ENCODE assay signal across 2 cellular contexts in the genomic region with DNA sequence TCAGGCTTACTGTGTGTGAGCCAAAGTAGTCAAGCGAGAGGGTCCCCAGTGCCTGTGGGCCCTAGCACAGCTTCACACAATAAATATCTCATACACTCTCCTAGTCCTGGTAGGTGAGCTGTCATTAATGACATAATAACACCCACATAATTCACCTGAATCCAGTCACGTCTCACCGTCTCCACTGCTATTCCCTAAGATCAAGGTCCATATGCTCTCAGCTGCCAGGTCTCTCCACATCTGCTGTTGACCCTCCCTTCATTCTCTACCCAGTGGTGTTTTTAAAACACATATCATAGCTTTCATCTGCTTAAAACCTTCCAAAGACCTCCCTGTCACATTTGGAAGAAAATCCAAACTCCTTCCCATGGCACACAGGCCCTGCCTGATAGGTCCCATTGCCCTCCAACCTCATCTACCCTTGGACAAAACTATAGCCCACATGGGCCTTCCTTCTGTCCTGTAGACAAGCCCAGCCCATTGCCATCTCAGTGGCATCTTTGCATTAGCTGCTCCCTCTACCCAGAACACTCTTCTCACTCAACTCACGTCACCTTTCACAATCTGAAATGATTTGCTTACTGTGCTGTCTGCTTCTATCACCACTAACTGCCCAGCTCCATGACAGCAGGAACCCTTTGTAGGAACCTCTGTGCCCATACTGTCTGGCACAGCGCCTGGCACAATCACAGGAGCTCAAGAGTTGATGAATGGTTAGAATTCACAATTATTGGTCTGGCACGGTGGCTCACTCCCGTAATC.
TF ChIP-seq lines count a peak whose summit lies in the region.

No MANE protein-coding gene starts in this region.

TF ChIP-seq in GM23338, 12 proteins besides CTCF, POLR2A, EP300 and RAD21 (continues in another document):
- TF ChIP-seq, protein P1, sequence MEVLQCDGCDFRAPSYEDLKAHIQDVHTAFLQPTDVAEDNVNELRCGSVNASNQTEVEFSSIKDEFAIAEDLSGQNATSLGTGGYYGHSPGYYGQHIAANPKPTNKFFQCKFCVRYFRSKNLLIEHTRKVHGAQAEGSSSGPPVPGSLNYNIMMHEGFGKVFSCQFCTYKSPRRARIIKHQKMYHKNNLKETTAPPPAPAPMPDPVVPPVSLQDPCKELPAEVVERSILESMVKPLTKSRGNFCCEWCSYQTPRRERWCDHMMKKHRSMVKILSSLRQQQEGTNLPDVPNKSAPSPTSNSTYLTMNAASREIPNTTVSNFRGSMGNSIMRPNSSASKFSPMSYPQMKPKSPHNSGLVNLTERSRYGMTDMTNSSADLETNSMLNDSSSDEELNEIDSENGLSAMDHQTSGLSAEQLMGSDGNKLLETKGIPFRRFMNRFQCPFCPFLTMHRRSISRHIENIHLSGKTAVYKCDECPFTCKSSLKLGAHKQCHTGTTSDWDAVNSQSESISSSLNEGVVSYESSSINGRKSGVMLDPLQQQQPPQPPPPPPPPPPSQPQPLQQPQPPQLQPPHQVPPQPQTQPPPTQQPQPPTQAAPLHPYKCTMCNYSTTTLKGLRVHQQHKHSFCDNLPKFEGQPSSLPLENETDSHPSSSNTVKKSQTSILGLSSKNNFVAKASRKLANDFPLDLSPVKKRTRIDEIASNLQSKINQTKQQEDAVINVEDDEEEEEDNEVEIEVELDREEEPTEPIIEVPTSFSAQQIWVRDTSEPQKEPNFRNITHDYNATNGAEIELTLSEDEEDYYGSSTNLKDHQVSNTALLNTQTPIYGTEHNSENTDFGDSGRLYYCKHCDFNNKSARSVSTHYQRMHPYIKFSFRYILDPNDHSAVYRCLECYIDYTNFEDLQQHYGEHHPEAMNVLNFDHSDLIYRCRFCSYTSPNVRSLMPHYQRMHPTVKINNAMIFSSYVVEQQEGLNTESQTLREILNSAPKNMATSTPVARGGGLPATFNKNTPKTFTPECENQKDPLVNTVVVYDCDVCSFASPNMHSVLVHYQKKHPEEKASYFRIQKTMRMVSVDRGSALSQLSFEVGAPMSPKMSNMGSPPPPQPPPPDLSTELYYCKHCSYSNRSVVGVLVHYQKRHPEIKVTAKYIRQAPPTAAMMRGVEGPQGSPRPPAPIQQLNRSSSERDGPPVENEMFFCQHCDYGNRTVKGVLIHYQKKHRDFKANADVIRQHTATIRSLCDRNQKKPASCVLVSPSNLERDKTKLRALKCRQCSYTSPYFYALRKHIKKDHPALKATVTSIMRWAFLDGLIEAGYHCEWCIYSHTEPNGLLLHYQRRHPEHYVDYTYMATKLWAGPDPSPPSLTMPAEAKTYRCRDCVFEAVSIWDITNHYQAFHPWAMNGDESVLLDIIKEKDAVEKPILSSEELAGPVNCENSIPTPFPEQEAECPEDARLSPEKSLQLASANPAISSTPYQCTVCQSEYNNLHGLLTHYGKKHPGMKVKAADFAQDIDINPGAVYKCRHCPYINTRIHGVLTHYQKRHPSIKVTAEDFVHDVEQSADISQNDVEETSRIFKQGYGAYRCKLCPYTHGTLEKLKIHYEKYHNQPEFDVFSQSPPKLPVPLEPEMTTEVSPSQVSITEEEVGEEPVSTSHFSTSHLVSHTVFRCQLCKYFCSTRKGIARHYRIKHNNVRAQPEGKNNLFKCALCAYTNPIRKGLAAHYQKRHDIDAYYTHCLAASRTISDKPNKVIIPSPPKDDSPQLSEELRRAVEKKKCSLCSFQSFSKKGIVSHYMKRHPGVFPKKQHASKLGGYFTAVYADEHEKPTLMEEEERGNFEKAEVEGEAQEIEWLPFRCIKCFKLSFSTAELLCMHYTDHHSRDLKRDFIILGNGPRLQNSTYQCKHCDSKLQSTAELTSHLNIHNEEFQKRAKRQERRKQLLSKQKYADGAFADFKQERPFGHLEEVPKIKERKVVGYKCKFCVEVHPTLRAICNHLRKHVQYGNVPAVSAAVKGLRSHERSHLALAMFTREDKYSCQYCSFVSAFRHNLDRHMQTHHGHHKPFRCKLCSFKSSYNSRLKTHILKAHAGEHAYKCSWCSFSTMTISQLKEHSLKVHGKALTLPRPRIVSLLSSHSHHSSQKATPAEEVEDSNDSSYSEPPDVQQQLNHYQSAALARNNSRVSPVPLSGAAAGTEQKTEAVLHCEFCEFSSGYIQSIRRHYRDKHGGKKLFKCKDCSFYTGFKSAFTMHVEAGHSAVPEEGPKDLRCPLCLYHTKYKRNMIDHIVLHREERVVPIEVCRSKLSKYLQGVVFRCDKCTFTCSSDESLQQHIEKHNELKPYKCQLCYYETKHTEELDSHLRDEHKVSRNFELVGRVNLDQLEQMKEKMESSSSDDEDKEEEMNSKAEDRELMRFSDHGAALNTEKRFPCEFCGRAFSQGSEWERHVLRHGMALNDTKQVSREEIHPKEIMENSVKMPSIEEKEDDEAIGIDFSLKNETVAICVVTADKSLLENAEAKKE (CRISPR knock-in tag; IDR thresholded peaks at IDR 0.05), result no peak
- no peak for TF ChIP-seq ZNF114 (CRISPR knock-in tag; IDR thresholded peaks at IDR 0.05)
- no peak for TF ChIP-seq EZH2 (IDR thresholded peaks at IDR 0.05; ENCODE audit: low read depth, unreplicated experiment)
- no peak for TF ChIP-seq ZNF331 (CRISPR knock-in tag; IDR thresholded peaks at IDR 0.05; ENCODE audit: low read depth)
- no peak for TF ChIP-seq STAT1 (IDR thresholded peaks at IDR 0.05; ENCODE audit: unreplicated experiment)
- TF ChIP-seq, protein P2, sequence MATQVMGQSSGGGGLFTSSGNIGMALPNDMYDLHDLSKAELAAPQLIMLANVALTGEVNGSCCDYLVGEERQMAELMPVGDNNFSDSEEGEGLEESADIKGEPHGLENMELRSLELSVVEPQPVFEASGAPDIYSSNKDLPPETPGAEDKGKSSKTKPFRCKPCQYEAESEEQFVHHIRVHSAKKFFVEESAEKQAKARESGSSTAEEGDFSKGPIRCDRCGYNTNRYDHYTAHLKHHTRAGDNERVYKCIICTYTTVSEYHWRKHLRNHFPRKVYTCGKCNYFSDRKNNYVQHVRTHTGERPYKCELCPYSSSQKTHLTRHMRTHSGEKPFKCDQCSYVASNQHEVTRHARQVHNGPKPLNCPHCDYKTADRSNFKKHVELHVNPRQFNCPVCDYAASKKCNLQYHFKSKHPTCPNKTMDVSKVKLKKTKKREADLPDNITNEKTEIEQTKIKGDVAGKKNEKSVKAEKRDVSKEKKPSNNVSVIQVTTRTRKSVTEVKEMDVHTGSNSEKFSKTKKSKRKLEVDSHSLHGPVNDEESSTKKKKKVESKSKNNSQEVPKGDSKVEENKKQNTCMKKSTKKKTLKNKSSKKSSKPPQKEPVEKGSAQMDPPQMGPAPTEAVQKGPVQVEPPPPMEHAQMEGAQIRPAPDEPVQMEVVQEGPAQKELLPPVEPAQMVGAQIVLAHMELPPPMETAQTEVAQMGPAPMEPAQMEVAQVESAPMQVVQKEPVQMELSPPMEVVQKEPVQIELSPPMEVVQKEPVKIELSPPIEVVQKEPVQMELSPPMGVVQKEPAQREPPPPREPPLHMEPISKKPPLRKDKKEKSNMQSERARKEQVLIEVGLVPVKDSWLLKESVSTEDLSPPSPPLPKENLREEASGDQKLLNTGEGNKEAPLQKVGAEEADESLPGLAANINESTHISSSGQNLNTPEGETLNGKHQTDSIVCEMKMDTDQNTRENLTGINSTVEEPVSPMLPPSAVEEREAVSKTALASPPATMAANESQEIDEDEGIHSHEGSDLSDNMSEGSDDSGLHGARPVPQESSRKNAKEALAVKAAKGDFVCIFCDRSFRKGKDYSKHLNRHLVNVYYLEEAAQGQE (IDR thresholded peaks at IDR 0.05; ENCODE audit: unreplicated experiment), result no peak
- TF ChIP-seq EZH2phosphoT487 (IDR thresholded peaks at IDR 0.05; ENCODE audit: unreplicated experiment), result no peak
- no peak for TF ChIP-seq CREB1 (CRISPR knock-in tag; IDR thresholded peaks at IDR 0.05; ENCODE audit: low read depth)
- TF ChIP-seq POLR2AphosphoS5 (IDR thresholded peaks at IDR 0.05; ENCODE audit: low read depth), result no peak

TF ChIP-seq in WTC11, 78 proteins besides CTCF, POLR2A, EP300 and RAD21:
- TF ChIP-seq, protein P3, sequence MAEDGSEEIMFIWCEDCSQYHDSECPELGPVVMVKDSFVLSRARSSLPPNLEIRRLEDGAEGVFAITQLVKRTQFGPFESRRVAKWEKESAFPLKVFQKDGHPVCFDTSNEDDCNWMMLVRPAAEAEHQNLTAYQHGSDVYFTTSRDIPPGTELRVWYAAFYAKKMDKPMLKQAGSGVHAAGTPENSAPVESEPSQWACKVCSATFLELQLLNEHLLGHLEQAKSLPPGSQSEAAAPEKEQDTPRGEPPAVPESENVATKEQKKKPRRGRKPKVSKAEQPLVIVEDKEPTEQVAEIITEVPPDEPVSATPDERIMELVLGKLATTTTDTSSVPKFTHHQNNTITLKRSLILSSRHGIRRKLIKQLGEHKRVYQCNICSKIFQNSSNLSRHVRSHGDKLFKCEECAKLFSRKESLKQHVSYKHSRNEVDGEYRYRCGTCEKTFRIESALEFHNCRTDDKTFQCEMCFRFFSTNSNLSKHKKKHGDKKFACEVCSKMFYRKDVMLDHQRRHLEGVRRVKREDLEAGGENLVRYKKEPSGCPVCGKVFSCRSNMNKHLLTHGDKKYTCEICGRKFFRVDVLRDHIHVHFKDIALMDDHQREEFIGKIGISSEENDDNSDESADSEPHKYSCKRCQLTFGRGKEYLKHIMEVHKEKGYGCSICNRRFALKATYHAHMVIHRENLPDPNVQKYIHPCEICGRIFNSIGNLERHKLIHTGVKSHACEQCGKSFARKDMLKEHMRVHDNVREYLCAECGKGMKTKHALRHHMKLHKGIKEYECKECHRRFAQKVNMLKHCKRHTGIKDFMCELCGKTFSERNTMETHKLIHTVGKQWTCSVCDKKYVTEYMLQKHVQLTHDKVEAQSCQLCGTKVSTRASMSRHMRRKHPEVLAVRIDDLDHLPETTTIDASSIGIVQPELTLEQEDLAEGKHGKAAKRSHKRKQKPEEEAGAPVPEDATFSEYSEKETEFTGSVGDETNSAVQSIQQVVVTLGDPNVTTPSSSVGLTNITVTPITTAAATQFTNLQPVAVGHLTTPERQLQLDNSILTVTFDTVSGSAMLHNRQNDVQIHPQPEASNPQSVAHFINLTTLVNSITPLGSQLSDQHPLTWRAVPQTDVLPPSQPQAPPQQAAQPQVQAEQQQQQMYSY (CRISPR knock-in tag; IDR thresholded peaks at IDR 0.05), result no peak
- TF ChIP-seq SMAD4 (CRISPR knock-in tag; IDR thresholded peaks at IDR 0.05) (no peak), GRHL2 (CRISPR knock-in tag; IDR thresholded peaks at IDR 0.05; ENCODE audit: insufficient replicate concordance, severe bottlenecking) (no peak), NR1H2 (CRISPR knock-in tag; IDR thresholded peaks at IDR 0.05) (no peak), SOX15 (CRISPR knock-in tag; IDR thresholded peaks at IDR 0.05) (no peak), KAT7 (CRISPR knock-in tag; IDR thresholded peaks at IDR 0.05; ENCODE audit: borderline replicate concordance) (no peak), GTF2I (CRISPR knock-in tag; conservative IDR thresholded peaks at IDR 0.05) (no peak), MYBL2 (CRISPR knock-in tag; IDR thresholded peaks at IDR 0.05) (no peak)
- TF ChIP-seq, protein P4, sequence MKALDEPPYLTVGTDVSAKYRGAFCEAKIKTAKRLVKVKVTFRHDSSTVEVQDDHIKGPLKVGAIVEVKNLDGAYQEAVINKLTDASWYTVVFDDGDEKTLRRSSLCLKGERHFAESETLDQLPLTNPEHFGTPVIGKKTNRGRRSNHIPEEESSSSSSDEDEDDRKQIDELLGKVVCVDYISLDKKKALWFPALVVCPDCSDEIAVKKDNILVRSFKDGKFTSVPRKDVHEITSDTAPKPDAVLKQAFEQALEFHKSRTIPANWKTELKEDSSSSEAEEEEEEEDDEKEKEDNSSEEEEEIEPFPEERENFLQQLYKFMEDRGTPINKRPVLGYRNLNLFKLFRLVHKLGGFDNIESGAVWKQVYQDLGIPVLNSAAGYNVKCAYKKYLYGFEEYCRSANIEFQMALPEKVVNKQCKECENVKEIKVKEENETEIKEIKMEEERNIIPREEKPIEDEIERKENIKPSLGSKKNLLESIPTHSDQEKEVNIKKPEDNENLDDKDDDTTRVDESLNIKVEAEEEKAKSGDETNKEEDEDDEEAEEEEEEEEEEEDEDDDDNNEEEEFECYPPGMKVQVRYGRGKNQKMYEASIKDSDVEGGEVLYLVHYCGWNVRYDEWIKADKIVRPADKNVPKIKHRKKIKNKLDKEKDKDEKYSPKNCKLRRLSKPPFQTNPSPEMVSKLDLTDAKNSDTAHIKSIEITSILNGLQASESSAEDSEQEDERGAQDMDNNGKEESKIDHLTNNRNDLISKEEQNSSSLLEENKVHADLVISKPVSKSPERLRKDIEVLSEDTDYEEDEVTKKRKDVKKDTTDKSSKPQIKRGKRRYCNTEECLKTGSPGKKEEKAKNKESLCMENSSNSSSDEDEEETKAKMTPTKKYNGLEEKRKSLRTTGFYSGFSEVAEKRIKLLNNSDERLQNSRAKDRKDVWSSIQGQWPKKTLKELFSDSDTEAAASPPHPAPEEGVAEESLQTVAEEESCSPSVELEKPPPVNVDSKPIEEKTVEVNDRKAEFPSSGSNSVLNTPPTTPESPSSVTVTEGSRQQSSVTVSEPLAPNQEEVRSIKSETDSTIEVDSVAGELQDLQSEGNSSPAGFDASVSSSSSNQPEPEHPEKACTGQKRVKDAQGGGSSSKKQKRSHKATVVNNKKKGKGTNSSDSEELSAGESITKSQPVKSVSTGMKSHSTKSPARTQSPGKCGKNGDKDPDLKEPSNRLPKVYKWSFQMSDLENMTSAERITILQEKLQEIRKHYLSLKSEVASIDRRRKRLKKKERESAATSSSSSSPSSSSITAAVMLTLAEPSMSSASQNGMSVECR (CRISPR knock-in tag; IDR thresholded peaks at IDR 0.05; ENCODE audit: borderline replicate concordance), result no peak
- TF ChIP-seq, protein P5, sequence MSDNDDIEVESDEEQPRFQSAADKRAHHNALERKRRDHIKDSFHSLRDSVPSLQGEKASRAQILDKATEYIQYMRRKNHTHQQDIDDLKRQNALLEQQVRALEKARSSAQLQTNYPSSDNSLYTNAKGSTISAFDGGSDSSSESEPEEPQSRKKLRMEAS (CRISPR knock-in tag; IDR thresholded peaks at IDR 0.05), result no peak
- TF ChIP-seq, protein P6, sequence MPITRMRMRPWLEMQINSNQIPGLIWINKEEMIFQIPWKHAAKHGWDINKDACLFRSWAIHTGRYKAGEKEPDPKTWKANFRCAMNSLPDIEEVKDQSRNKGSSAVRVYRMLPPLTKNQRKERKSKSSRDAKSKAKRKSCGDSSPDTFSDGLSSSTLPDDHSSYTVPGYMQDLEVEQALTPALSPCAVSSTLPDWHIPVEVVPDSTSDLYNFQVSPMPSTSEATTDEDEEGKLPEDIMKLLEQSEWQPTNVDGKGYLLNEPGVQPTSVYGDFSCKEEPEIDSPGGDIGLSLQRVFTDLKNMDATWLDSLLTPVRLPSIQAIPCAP (CRISPR knock-in tag; IDR thresholded peaks at IDR 0.05), result no peak
- TF ChIP-seq, protein P7, sequence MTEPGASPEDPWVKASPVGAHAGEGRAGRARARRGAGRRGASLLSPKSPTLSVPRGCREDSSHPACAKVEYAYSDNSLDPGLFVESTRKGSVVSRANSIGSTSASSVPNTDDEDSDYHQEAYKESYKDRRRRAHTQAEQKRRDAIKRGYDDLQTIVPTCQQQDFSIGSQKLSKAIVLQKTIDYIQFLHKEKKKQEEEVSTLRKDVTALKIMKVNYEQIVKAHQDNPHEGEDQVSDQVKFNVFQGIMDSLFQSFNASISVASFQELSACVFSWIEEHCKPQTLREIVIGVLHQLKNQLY (CRISPR knock-in tag; IDR thresholded peaks at IDR 0.05), result no peak
- TF ChIP-seq, protein P8, sequence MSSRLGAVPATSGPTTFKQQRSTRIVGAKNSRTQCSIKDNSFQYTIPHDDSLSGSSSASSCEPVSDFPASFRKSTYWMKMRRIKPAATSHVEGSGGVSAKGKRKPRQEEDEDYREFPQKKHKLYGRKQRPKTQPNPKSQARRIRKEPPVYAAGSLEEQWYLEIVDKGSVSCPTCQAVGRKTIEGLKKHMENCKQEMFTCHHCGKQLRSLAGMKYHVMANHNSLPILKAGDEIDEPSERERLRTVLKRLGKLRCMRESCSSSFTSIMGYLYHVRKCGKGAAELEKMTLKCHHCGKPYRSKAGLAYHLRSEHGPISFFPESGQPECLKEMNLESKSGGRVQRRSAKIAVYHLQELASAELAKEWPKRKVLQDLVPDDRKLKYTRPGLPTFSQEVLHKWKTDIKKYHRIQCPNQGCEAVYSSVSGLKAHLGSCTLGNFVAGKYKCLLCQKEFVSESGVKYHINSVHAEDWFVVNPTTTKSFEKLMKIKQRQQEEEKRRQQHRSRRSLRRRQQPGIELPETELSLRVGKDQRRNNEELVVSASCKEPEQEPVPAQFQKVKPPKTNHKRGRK (CRISPR knock-in tag; IDR thresholded peaks at IDR 0.05; ENCODE audit: borderline replicate concordance), result no peak
